Comparison of ENCODE assay signal across 9 cellular contexts in genomic region chrX:47662144-47662657, GRCh38. TPM values are rescaled to one million over a fixed set of nuclear protein-coding genes. Genes with fewer than 3 reads are reported as not detected.
A peak's percentile ranks its signal among the peaks of the same experiment; 100 is the strongest.
DNase-seq lines count a peak whose midpoint lies in the region; ATAC-seq, FAIRE-seq and TF ChIP-seq lines count a peak whose summit lies in the region.
"Had no signal": no experiment of that assay in that cellular context is flagged by ENCODE, and none has a peak within 500 bp of the region (broad histone marks: within the 10 kb centered on the region; RNA-seq: fewer than 3 reads in every experiment).

No MANE protein-coding gene starts in this region.

- H3F3A ChIP-seq in smooth muscle cell (ENCODE audit: low read depth) = peaks cover 7% of the 10 kb centered on the region

- TF ChIP-seq EP300 in K562 (IDR thresholded peaks at IDR 0.05; ENCODE audit: low read length) = peak; percentile 85; the same call in 1 of the 2 replicates

- H3K27ac ChIP-seq in K562 (ENCODE audit: extremely low read depth, low read depth, low read length) (peak overlapping the region; percentile 95), smooth muscle cell (ENCODE audit: low read depth) (peak overlapping the region; percentile 98)
- H3K27ac ChIP-seq: cardiac muscle cell had no signal

- H3K36me3 ChIP-seq in K562 (ENCODE audit: control insufficient read depth, insufficient read depth, low read length) (peaks cover 11% of the 10 kb centered on the region; the same call in 2 of the 3 replicates), smooth muscle cell (ENCODE audit: low read depth) (no peaks in the 10 kb centered on the region)
- H3K36me3 ChIP-seq: cardiac muscle cell had no signal

- H3K79me2 ChIP-seq in K562 (ENCODE audit: control insufficient read depth, insufficient read depth, low read length) (peaks cover 18% of the 10 kb centered on the region), smooth muscle cell (ENCODE audit: low read depth) (peaks cover 9% of the 10 kb centered on the region)

- POLR2A ChIA-PET in K562 (lab: Yijun Ruan, JAX) = interaction anchor here (0.6 to 1.2 kb wide), 7 partner anchors 12 to 137 kb away, joined by 3 to 4 read pairs (median 3); no protein-coding TSS in a partner anchor

- WGBS in K562 (ENCODE audit: insufficient coverage, low coverage, missing lambda C conversion rate) = 0% methylated on average over 1 of the region's 1 CpG
- 58% methylated on average over 1 of the region's 1 CpG for WGBS in smooth muscle cell (ENCODE audit: low lambda C conversion rate)

- TF ChIP-seq RAD21 in K562 (CRISPR knock-in tag; conservative IDR thresholded peaks at IDR 0.05 in 1 of 2, IDR thresholded peaks at IDR 0.05 in 1 of 2) = no peak

- intact Hi-C loops in K562 (cut with micrococcal nuclease) = no loop called here

- no peak overlapping the region for H3K4me3 ChIP-seq in K562
- no peak overlapping the region for H3K4me3 ChIP-seq in smooth muscle cell
- H3K4me3 ChIP-seq: cardiac muscle cell had no signal

- peaks cover 15 to 68% of the 10 kb centered on the region in 2 experiments for H3K4me1 ChIP-seq in K562 (replicated peaks in 1 of 2; ENCODE audit: control insufficient read depth in 2 of 2, insufficient read depth in 2 of 2, low read length in 2 of 2)
- H3K4me1 ChIP-seq in smooth muscle cell (ENCODE audit: low read depth) = no peaks in the 10 kb centered on the region

- no peaks in the 10 kb centered on the region for H3K27me3 ChIP-seq in K562 (ENCODE audit: control insufficient read depth in 2 of 2, insufficient read depth in 2 of 2, low read length in 2 of 2)
- H3K27me3 ChIP-seq in smooth muscle cell (ENCODE audit: low read depth) = no peaks in the 10 kb centered on the region
- H3K27me3 ChIP-seq: cardiac muscle cell had no signal

- DNase-seq in EL (peak; percentile 91), RKO (ENCODE audit: low spot score) (peak; percentile 69), K562 (ENCODE audit: extremely low read depth in 1 of 4, low spot score in 3 of 4) (peak; percentile 43 to 91 (median 60)), smooth muscle cell (lab: John Stamatoyannopoulos, UW; ENCODE audit: unreplicated experiment) (no peak), H54 (ENCODE audit: insufficient read length, low spot score) (no peak)

- no peak for TF ChIP-seq CTCF in K562 (IDR thresholded peaks at IDR 0.05 in 2 of 3, conservative IDR thresholded peaks at IDR 0.05 in 1 of 3; ENCODE audit: insufficient read depth in 2 of 3, low read depth in 1 of 3, low read length in 3 of 3)
- no peak for TF ChIP-seq CTCF in smooth muscle cell (IDR thresholded peaks at IDR 0.05; ENCODE audit: borderline replicate concordance, insufficient read depth, poor library complexity, severe bottlenecking)

- no TSS peak for BruUV-seq in K562 (replicated peaks; lab: Mats Ljungman, UMichigan)

- ATAC-seq in K562 (peak; percentile 57), HG03039 (IDR thresholded peaks at IDR 0.05; ENCODE audit: unreplicated experiment) (no peak), GM18873 (IDR thresholded peaks at IDR 0.05; ENCODE audit: low FRiP score, unreplicated experiment) (no peak), HG02840 (IDR thresholded peaks at IDR 0.05; ENCODE audit: low FRiP score, unreplicated experiment) (no peak)

- H3K9ac ChIP-seq in K562 (ENCODE audit: insufficient read depth in 1 of 2, low read depth in 2 of 2, low read length in 2 of 2) (peak overlapping the region; percentile 71 to 74; a peak in 2 of 4 replicates), smooth muscle cell (ENCODE audit: low read depth) (peak overlapping the region; percentile 61)

- no peaks in the 10 kb centered on the region for H4K20me1 ChIP-seq in K562 (replicated peaks; ENCODE audit: control insufficient read depth, insufficient read depth, low read length)
- no peaks in the 10 kb centered on the region for H4K20me1 ChIP-seq in smooth muscle cell (ENCODE audit: low read depth)

- H2AFZ ChIP-seq in K562 (ENCODE audit: low read depth, low read length) = peak overlapping the region; percentile 79
- H2AFZ ChIP-seq in smooth muscle cell (ENCODE audit: low read depth) = no peak overlapping the region

- peak; percentile 92 for FAIRE-seq in K562 (lab: Jason Lieb, UNC)
- no peak for FAIRE-seq in H54 (lab: Jason Lieb, UNC)

- TF ChIP-seq POLR2A in K562 (conservative IDR thresholded peaks at IDR 0.05) (peak; percentile 65; the same call in 1 of the 2 replicates), H54 (IDR thresholded peaks at IDR 0.05; ENCODE audit: low read depth, low read length) (no peak)

- H3K4me2 ChIP-seq in K562 (ENCODE audit: insufficient read depth, low read length) (peak overlapping the region; percentile 54), smooth muscle cell (peak overlapping the region; percentile 29)

- H3K9me3 ChIP-seq in K562 (replicated peaks; ENCODE audit: control insufficient read depth, insufficient read depth, low read depth, low read length) = no peaks in the 10 kb centered on the region
- H3K9me3 ChIP-seq in smooth muscle cell (replicated peaks; ENCODE audit: low read depth) = no peaks in the 10 kb centered on the region

- in situ Hi-C loops in K562 (cut with MboI) = no loop called here

- CTCF ChIA-PET in K562 (lab: Yijun Ruan, JAX; ENCODE audit: low intra/inter-chr PET ratio) = no interaction called here

- H3K9me1 ChIP-seq in K562 (ENCODE audit: control insufficient read depth, insufficient read depth, low read length) = peaks cover 2% of the 10 kb centered on the region

RNA-seq across cellular contexts. Expression of gene UXT, which starts 3.2 kb away (rescaled TPM):
- 67.5 and 87.0 TPM in 2 replicates for total RNA-seq in K562 (2011; cell fraction: chromatin; rRNA removed; ENCODE audit: low replicate concordance)
- 91.2 and 94.6 TPM in 2 replicates for total RNA-seq in K562 (2011; cell fraction: nucleolus; rRNA removed)
- total RNA-seq in K562 (2011; cell fraction: nucleoplasm; rRNA removed) = 97.3 and 117 TPM in 2 replicates
- total RNA-seq in K562 (2014; rRNA removed) (201 and 206 TPM in 2 replicates), K562 (2014; rRNA removed; fragmentation: Illumina TruSeq; extraction: Trizol) (199 and 204 TPM in 2 replicates), K562 (2015; rRNA removed; fragmentation: Illumina TruSeq; extraction: Trizol) (184 and 206 TPM in 2 replicates), K562 (2021) (181 and 185 TPM in 2 replicates), smooth muscle cell (166 and 230 TPM in 2 replicates)
- polyA plus RNA-seq in K562 (2011; rRNA removed) (260 and 275 TPM in 2 replicates), K562 (2014; fragmentation: Illumina TruSeq; extraction: Trizol) (279 and 300 TPM in 2 replicates), K562 (2014; fragmentation: Nextera tagmentation; extraction: Ambion mirVana) (100 to 1,000 TPM; 141 to 167 TPM), K562 (2014; rRNA removed) (265 and 285 TPM in 2 replicates), smooth muscle cell (198 and 204 TPM in 2 replicates)
- 259 and 265 TPM in 2 replicates for polyA plus RNA-seq in K562 (2011; cell fraction: cytosol; rRNA removed)
- polyA plus RNA-seq in K562 (2011; cell fraction: nucleus; rRNA removed) = 182 and 231 TPM in 2 replicates
- 283 and 337 TPM in 2 replicates for polyA plus RNA-seq in K562 (2012)
- 74.0 and 75.4 TPM in 2 replicates for polyA minus RNA-seq in K562 (2011; rRNA and poly(A)+ RNA removed)
- polyA minus RNA-seq in K562 (2011; cell fraction: cytosol; rRNA and poly(A)+ RNA removed) = 52.3 and 53.6 TPM in 2 replicates
- 46.6 and 75.3 TPM in 2 replicates for polyA minus RNA-seq in K562 (2011; cell fraction: nucleus; rRNA and poly(A)+ RNA removed)

RNA-seq across cellular contexts. Expression of gene ELK1, which starts 11.8 kb away (rescaled TPM):
- 32.0 and 32.5 TPM in 2 replicates for total RNA-seq in K562 (2011; cell fraction: chromatin; rRNA removed; ENCODE audit: low replicate concordance)
- 20.1 and 21.2 TPM in 2 replicates for total RNA-seq in K562 (2011; cell fraction: nucleolus; rRNA removed)
- total RNA-seq in K562 (2011; cell fraction: nucleoplasm; rRNA removed) = 32.9 and 71.1 TPM in 2 replicates
- total RNA-seq in K562 (2014; rRNA removed) (37.8 and 47.8 TPM in 2 replicates), K562 (2014; rRNA removed; fragmentation: Illumina TruSeq; extraction: Trizol) (23.6 and 24.5 TPM in 2 replicates), K562 (2015; rRNA removed; fragmentation: Illumina TruSeq; extraction: Trizol) (21.2 and 21.6 TPM in 2 replicates), K562 (2021) (62.5 and 74.9 TPM in 2 replicates), smooth muscle cell (20.9 and 21.1 TPM in 2 replicates)
- polyA plus RNA-seq in K562 (2011; rRNA removed) (26.5 and 29.5 TPM in 2 replicates), K562 (2014; fragmentation: Illumina TruSeq; extraction: Trizol) (49.6 and 65.2 TPM in 2 replicates), K562 (2014; fragmentation: Nextera tagmentation; extraction: Ambion mirVana) (1 to 10 TPM; 4.4 to 4.6 TPM), K562 (2014; rRNA removed) (30.0 and 30.1 TPM in 2 replicates), smooth muscle cell (29.3 and 33.2 TPM in 2 replicates)
- polyA plus RNA-seq in K562 (2011; cell fraction: cytosol; rRNA removed) = 36.1 and 65.1 TPM in 2 replicates
- 31.3 and 44.0 TPM in 2 replicates for polyA plus RNA-seq in K562 (2011; cell fraction: nucleus; rRNA removed)
- polyA plus RNA-seq in K562 (2012) = 40.7 and 46.4 TPM in 2 replicates
- polyA minus RNA-seq in K562 (2011; rRNA and poly(A)+ RNA removed) = 17.1 and 17.8 TPM in 2 replicates
- 26.9 and 30.2 TPM in 2 replicates for polyA minus RNA-seq in K562 (2011; cell fraction: cytosol; rRNA and poly(A)+ RNA removed)
- polyA minus RNA-seq in K562 (2011; cell fraction: nucleus; rRNA and poly(A)+ RNA removed) = 9.4 and 10.1 TPM in 2 replicates

RNA-seq across cellular contexts. Expression of gene CFP, which starts 32.5 kb away (rescaled TPM):
- total RNA-seq in K562 (2011; cell fraction: chromatin; rRNA removed; ENCODE audit: low replicate concordance) = 0.92 and 1.3 TPM in 2 replicates
- 0.53 and 0.67 TPM in 2 replicates for total RNA-seq in K562 (2011; cell fraction: nucleolus; rRNA removed)
- total RNA-seq in K562 (2011; cell fraction: nucleoplasm; rRNA removed) = 1.1 and 1.2 TPM in 2 replicates
- total RNA-seq in K562 (2014; rRNA removed) (0.41 and 2.1 TPM in 2 replicates), K562 (2014; rRNA removed; fragmentation: Illumina TruSeq; extraction: Trizol) (0.26 and 0.55 TPM in 2 replicates), K562 (2015; rRNA removed; fragmentation: Illumina TruSeq; extraction: Trizol) (1.1 and 1.5 TPM in 2 replicates), K562 (2021) (0.89 and 2.0 TPM in 2 replicates), smooth muscle cell (0.36 and 0.58 TPM in 2 replicates)
- polyA plus RNA-seq in K562 (2011; rRNA removed) (0.28 and 0.93 TPM in 2 replicates), K562 (2014; fragmentation: Illumina TruSeq; extraction: Trizol) (0.79 and 1.2 TPM in 2 replicates), K562 (2014; fragmentation: Nextera tagmentation; extraction: Ambion mirVana) (under 1 TPM; 0.18 to 0.28 TPM), K562 (2014; rRNA removed) (1.2 and 2.0 TPM in 2 replicates), smooth muscle cell (1.3 and 1.7 TPM in 2 replicates)
- 0.72 and 0.88 TPM in 2 replicates for polyA plus RNA-seq in K562 (2011; cell fraction: cytosol; rRNA removed)
- 0.68 and 0.97 TPM in 2 replicates for polyA plus RNA-seq in K562 (2011; cell fraction: nucleus; rRNA removed)
- polyA plus RNA-seq in K562 (2012) = 2.0 and 5.5 TPM in 2 replicates
- 0.07 and 0.09 TPM in 2 replicates for polyA minus RNA-seq in K562 (2011; rRNA and poly(A)+ RNA removed)
- polyA minus RNA-seq in K562 (2011; cell fraction: cytosol; rRNA and poly(A)+ RNA removed) = 0.48 TPM in 1 of 2 replicates, not detected in the other
- 0.27 and 0.56 TPM in 2 replicates for polyA minus RNA-seq in K562 (2011; cell fraction: nucleus; rRNA and poly(A)+ RNA removed)

RNA-seq across cellular contexts. Expression of gene SYN1, which starts 42.5 kb away (rescaled TPM):
- 0.88 and 1.1 TPM in 2 replicates for total RNA-seq in K562 (2011; cell fraction: chromatin; rRNA removed; ENCODE audit: low replicate concordance)
- 0.26 TPM in 1 of 2 replicates, not detected in the other for total RNA-seq in K562 (2011; cell fraction: nucleolus; rRNA removed)
- 0.66 TPM in 1 of 2 replicates, not detected in the other for total RNA-seq in K562 (2011; cell fraction: nucleoplasm; rRNA removed)
- total RNA-seq in K562 (2014; rRNA removed) (0.18 TPM in 1 of 2 replicates, not detected in the other), K562 (2014; rRNA removed; fragmentation: Illumina TruSeq; extraction: Trizol) (0.10 and 0.15 TPM in 2 replicates), K562 (2015; rRNA removed; fragmentation: Illumina TruSeq; extraction: Trizol) (not detected in 2 replicates), K562 (2021) (0.24 and 0.38 TPM in 2 replicates), smooth muscle cell (0.22 and 5.1 TPM in 2 replicates)
- polyA plus RNA-seq in K562 (2011; rRNA removed) (0.01 and 0.12 TPM in 2 replicates), K562 (2014; fragmentation: Illumina TruSeq; extraction: Trizol) (0.14 and 0.28 TPM in 2 replicates), K562 (2014; fragmentation: Nextera tagmentation; extraction: Ambion mirVana) (under 1 TPM in 1 of 2 experiments, not detected in 1; 0.07 TPM), K562 (2014; rRNA removed) (0.24 TPM in 1 of 2 replicates, not detected in the other), smooth muscle cell (9.1 and 13.3 TPM in 2 replicates)
- 0.10 and 0.15 TPM in 2 replicates for polyA plus RNA-seq in K562 (2011; cell fraction: cytosol; rRNA removed)
- 0.18 and 0.42 TPM in 2 replicates for polyA plus RNA-seq in K562 (2011; cell fraction: nucleus; rRNA removed)
- 0.30 and 0.66 TPM in 2 replicates for polyA plus RNA-seq in K562 (2012)
- 0.09 and 1.2 TPM in 2 replicates for polyA minus RNA-seq in K562 (2011; rRNA and poly(A)+ RNA removed)
- polyA minus RNA-seq in K562 (2011; cell fraction: cytosol; rRNA and poly(A)+ RNA removed) = 0.36 and 1.2 TPM in 2 replicates
- 0.13 and 0.22 TPM in 2 replicates for polyA minus RNA-seq in K562 (2011; cell fraction: nucleus; rRNA and poly(A)+ RNA removed)

Comparison
In these comparisons a context has a peak if more than half of its experiments do, and no peak if none do; other contexts are left out.
1. DNase-seq: peak in EL (single experiment), RKO (single experiment) and K562 (4 of 4); none in smooth muscle cell (single experiment) and H54 (single experiment).